1 cellular context compared by ENCODE assay signal in genomic region chr3:12276827-12277226, GRCh38. TPM values are rescaled to one million over a fixed set of nuclear protein-coding genes. Genes with fewer than 3 reads are reported as not detected.
"Had no signal": no experiment of that assay in that cellular context is flagged by ENCODE, and none has a peak within 500 bp of the region (broad histone marks: within the 10 kb centered on the region; RNA-seq: fewer than 3 reads in every experiment).

No MANE protein-coding gene starts in this region.

RNA-seq across cellular contexts. Expression of gene PPARG, which starts 12.0 kb away (rescaled TPM):
- polyA plus RNA-seq: IgD-negative memory B cell had no signal
